8 cellular contexts compared by ENCODE assay signal in genomic region chr20:36744764-36745191, GRCh38. TPM values are rescaled to one million over a fixed set of nuclear protein-coding genes. Genes with fewer than 3 reads are reported as not detected.
DNase-seq lines count a peak whose midpoint lies in the region; ATAC-seq, FAIRE-seq and TF ChIP-seq lines count a peak whose summit lies in the region.

No MANE protein-coding gene starts in this region.

- H3K9me3 ChIP-seq in MM.1S (replicated peaks; ENCODE audit: insufficient read depth, low read length) = no peaks in the 10 kb centered on the region
- no peaks in the 10 kb centered on the region for H3K9me3 ChIP-seq in left lung
- no peaks in the 10 kb centered on the region for H3K9me3 ChIP-seq in tibial nerve

- WGBS in tibial nerve, 2 donors = 14 to 15% methylated on average over 8 of the region's 8 CpGs

- no peak for TF ChIP-seq EP300 in tibial nerve (IDR thresholded peaks at IDR 0.05)

- H3K4me3 ChIP-seq in MM.1S (ENCODE audit: low read length) (peak overlapping the region; percentile 99; the same call in 1 of the 2 replicates), left lung (peak overlapping the region; percentile 78 to 90), tibial nerve (peak overlapping the region; percentile 62 to 99 (median 86))

- peak overlapping the region; percentile 99; the same call in 1 of the 2 replicates for H2AFZ ChIP-seq in MM.1S (ENCODE audit: low read length)

- H4K20me1 ChIP-seq in MM.1S (ENCODE audit: insufficient read depth, low read length) = no peaks in the 10 kb centered on the region

- 0 out of 2 replicates have a peak, but pooled peaks cover 4% of the 10 kb centered on the region for H3K79me2 ChIP-seq in MM.1S (ENCODE audit: low read length)

- H3F3A ChIP-seq in MM.1S (ENCODE audit: insufficient read depth, low read length) = peaks cover 7% of the 10 kb centered on the region

- H3K27me3 ChIP-seq in MM.1S (replicated peaks; ENCODE audit: insufficient read depth, low read length) (no peaks in the 10 kb centered on the region), left lung (no peaks in the 10 kb centered on the region), tibial nerve (no peaks in the 10 kb centered on the region)

- no peak overlapping the region; the same call in 1 of the 2 replicates for H3K9ac ChIP-seq in MM.1S (ENCODE audit: low read length)

- H3K27ac ChIP-seq in MM.1S (ENCODE audit: low read length) (no peak overlapping the region), left lung (peak overlapping the region in 1 of 2 donors; percentile 8), tibial nerve (peak overlapping the region in 3 of 4 donors; percentile 12 to 84 (median 34))

- H3K36me3 ChIP-seq in MM.1S (replicated peaks; ENCODE audit: insufficient read depth, low read length) (no peaks in the 10 kb centered on the region), left lung (no peaks in the 10 kb centered on the region), tibial nerve (no peaks in the 10 kb centered on the region)

- TF ChIP-seq POLR2A in tibial nerve (IDR thresholded peaks at IDR 0.05) = no peak

- DNase-seq in D721Med (ENCODE audit: insufficient read length, low spot score) (peak; percentile 41), MM.1S (no peak), cerebellar cortex (ENCODE audit: low spot score) (peak; percentile 77), left lung (peak in 1 of 2 donors; percentile 42), tibial nerve (ENCODE audit: low spot score in 2 of 2) (no peak), SIG-M5 treated with dmso at 0.1 percent for 504 hours (lab: John Stamatoyannopoulos, UW; ENCODE audit: unreplicated experiment) (no peak)
- DNase-seq in activated CD4-positive, alpha-beta T cell treated with anti-CD3 and anti-CD28 coated beads, Interleukin-2, amount 50 U/mL, for 48 hours = no peak

- ATAC-seq in left lung (peak; percentile 74), HG03025 (IDR thresholded peaks at IDR 0.05; ENCODE audit: low FRiP score, unreplicated experiment) (no peak)

- H3K4me1 ChIP-seq in MM.1S (ENCODE audit: low read length) (peaks cover 10% of the 10 kb centered on the region), left lung (peaks cover 4 to 17% of the 10 kb centered on the region in 2 donors), tibial nerve (peaks cover 0 to 28% (median 5%) of the 10 kb centered on the region in 4 donors)

- FAIRE-seq in D721Med (lab: Jason Lieb, UNC) = no peak

- H3K9me2 ChIP-seq in MM.1S (replicated peaks; ENCODE audit: insufficient read depth, low read length) = no peaks in the 10 kb centered on the region

- intact Hi-C loops in left lung (cut with DNase I) = no loop called here

- no peak for TF ChIP-seq CTCF in D721Med (IDR thresholded peaks at IDR 0.05; ENCODE audit: insufficient read depth, missing control alignments)
- no peak for TF ChIP-seq CTCF in MM.1S (IDR thresholded peaks at IDR 0.05; ENCODE audit: low read length)
- TF ChIP-seq CTCF in left lung (IDR thresholded peaks at IDR 0.05) = no peak
- no peak for TF ChIP-seq CTCF in tibial nerve (IDR thresholded peaks at IDR 0.05)

- peak overlapping the region; percentile 100; the same call in 1 of the 2 replicates for H3K4me2 ChIP-seq in MM.1S (ENCODE audit: low read depth, low read length)

RNA-seq across cellular contexts. Expression of gene NDRG3, which starts 1.1 kb away (rescaled TPM):
- total RNA-seq in left lung (10 to 100 TPM; 28.6 to 37.9 TPM), tibial nerve (10 to 100 TPM; 13.9 to 21.9 (median 19.2) TPM)

RNA-seq across cellular contexts. Expression of gene DSN1, which starts 28.8 kb away (rescaled TPM):
- total RNA-seq in left lung = 10 to 100 TPM; 14.5 to 16.6 TPM
- 10 to 100 TPM in 2 of 4 donors, 1 to 10 TPM in 2; 5.4 to 14.9 (median 8.6) TPM for total RNA-seq in tibial nerve

Comparison
In these comparisons a context has a peak if more than half of its experiments do, and no peak if none do; other contexts are left out.
1. DNase-seq: peak in D721Med (single experiment) and cerebellar cortex (single experiment); none in MM.1S (single experiment), tibial nerve (0 of 2), activated CD4-positive, alpha-beta T cell treated with anti-CD3 and anti-CD28 coated beads, Interleukin-2, amount 50 U/mL, for 48 hours (0 of 2) and SIG-M5 treated with dmso at 0.1 percent for 504 hours (single experiment).
2. Peak in every context shown above with its lines, with median percentiles within 50 percentile points of each other: H3K4me3 ChIP-seq.